In the genomic region with DNA sequence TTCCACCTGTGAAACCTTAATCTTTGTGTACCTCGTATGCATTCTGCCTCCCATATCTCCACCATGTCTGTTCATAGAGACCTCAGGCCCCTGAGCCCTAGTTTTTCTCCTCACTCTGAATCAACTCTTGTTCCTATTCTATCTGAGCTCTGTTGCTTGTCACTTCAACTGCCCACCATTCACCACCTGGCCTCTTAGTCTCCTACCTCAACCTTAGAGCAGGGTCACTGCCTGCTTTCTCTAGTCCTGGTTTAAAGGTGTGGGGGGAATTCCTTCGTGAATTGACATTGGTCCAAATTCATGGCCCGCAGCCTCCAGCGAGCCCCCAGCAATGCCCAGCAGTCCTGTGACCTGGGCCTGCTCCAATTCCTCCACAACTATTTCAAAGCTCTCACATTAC, we compare ENCODE assay signal across 24 cellular contexts. TPM values are rescaled to one million over a fixed set of nuclear protein-coding genes. Genes with fewer than 3 reads are reported as not detected.
A peak's percentile ranks its signal among the peaks of the same experiment; 100 is the strongest.
DNase-seq lines count a peak whose midpoint lies in the region; ATAC-seq, FAIRE-seq and TF ChIP-seq lines count a peak whose summit lies in the region.
"Had no signal": no experiment of that assay in that cellular context is flagged by ENCODE, and none has a peak within 500 bp of the region (broad histone marks: within the 10 kb centered on the region; RNA-seq: fewer than 3 reads in every experiment).

No MANE protein-coding gene starts in this region.

- H3K4me1 ChIP-seq in lung (ENCODE audit: control insufficient read depth in 2 of 2, insufficient read depth in 2 of 2, low read length in 2 of 2) (no peaks in the 10 kb centered on the region), spleen (no peaks in the 10 kb centered on the region), prostate gland (replicated peaks) (no peaks in the 10 kb centered on the region)
- H3K4me1 ChIP-seq: A549, BE2C had no signal

- peak; percentile 7 for FAIRE-seq in bronchial epithelial cell (lab: Jason Lieb, UNC)
- FAIRE-seq: A549, GM12891, GM18507, H54 had no signal

- 93% methylated on average over 4 of the region's 4 CpGs for WGBS in lung, 2 donors
- WGBS in spleen, 5 donors, result 83 to 91% (median 89%) methylated on average over 4 of the region's 4 CpGs
- 91% methylated on average over 4 of the region's 4 CpGs for WGBS in prostate gland

- TF ChIP-seq CTCF in bronchial epithelial cell (IDR thresholded peaks at IDR 0.05; ENCODE audit: insufficient read depth, low read length, severe bottlenecking), result no peak
- no peak for TF ChIP-seq CTCF in lung (IDR thresholded peaks at IDR 0.05; ENCODE audit: control extremely low read depth, extremely low read depth)
- no peak for TF ChIP-seq CTCF in spleen (IDR thresholded peaks at IDR 0.05 in 8 of 11, conservative IDR thresholded peaks at IDR 0.05 in 3 of 11)
- TF ChIP-seq CTCF in prostate gland (IDR thresholded peaks at IDR 0.05), result no peak

- ATAC-seq in lung (ENCODE audit: insufficient read depth, low FRiP score) (no peak), GM21619 (IDR thresholded peaks at IDR 0.05; ENCODE audit: unreplicated experiment) (no peak), HG02571 (IDR thresholded peaks at IDR 0.05; ENCODE audit: unreplicated experiment) (no peak)
- ATAC-seq: A549 had no signal

- H3K27me3 ChIP-seq in bronchial epithelial cell (ENCODE audit: control insufficient read depth, insufficient read depth, low read length) (peaks cover 4% of the 10 kb centered on the region), lung (ENCODE audit: control insufficient read depth, insufficient read depth) (no peaks in the 10 kb centered on the region), spleen (replicated peaks in 1 of 7) (peaks cover 0 to 15% (median 0%) of the 10 kb centered on the region in 7 donors), prostate gland (replicated peaks; ENCODE audit: insufficient read depth) (no peaks in the 10 kb centered on the region)
- H3K27me3 ChIP-seq: BE2C; BLaER1 treated with 17β-estradiol and CSF1 and Interleukin-3, amounts not matched to agents 10 nM and 100 nM had no signal

- no peak overlapping the region for H3K27ac ChIP-seq in lung (ENCODE audit: low read depth in 1 of 2, low read length in 1 of 2)
- H3K27ac ChIP-seq in spleen, result no peak overlapping the region
- H3K27ac ChIP-seq in prostate gland, result no peak overlapping the region
- H3K27ac ChIP-seq: A549; BLaER1 treated with 17β-estradiol and CSF1 and Interleukin-3, amounts not matched to agents 10 nM and 100 nM had no signal

- H3K36me3 ChIP-seq in bronchial epithelial cell (ENCODE audit: control insufficient read depth, insufficient read depth, low read length) (no peaks in the 10 kb centered on the region), lung (ENCODE audit: control insufficient read depth in 2 of 2, insufficient read depth in 2 of 2, low read length in 2 of 2) (no peaks in the 10 kb centered on the region), spleen (no peaks in the 10 kb centered on the region), prostate gland (no peaks in the 10 kb centered on the region)
- H3K36me3 ChIP-seq: BE2C; BLaER1 treated with 17β-estradiol and CSF1 and Interleukin-3, amounts not matched to agents 10 nM and 100 nM had no signal

- intact Hi-C loops in spleen (cut with DNase I; ENCODE audit: low total_unique reads), result no loop called here
- intact Hi-C loops in prostate gland (cut with DNase I), result no loop called here

- H3K9me3 ChIP-seq in lung (ENCODE audit: control insufficient read depth in 2 of 2, insufficient read depth in 1 of 2, low read length in 1 of 2) (no peaks in the 10 kb centered on the region), spleen (no peaks in the 10 kb centered on the region), prostate gland (no peaks in the 10 kb centered on the region)
- H3K9me3 ChIP-seq: A549; BE2C; BLaER1 treated with 17β-estradiol and CSF1 and Interleukin-3, amounts not matched to agents 10 nM and 100 nM had no signal

- H3K4me3 ChIP-seq in bronchial epithelial cell (ENCODE audit: low read depth, low read length), result no peak overlapping the region
- H3K4me3 ChIP-seq in lung, result no peak overlapping the region
- no peak overlapping the region for H3K4me3 ChIP-seq in spleen
- no peak overlapping the region for H3K4me3 ChIP-seq in prostate gland
- H3K4me3 ChIP-seq: A549; BLaER1 treated with 17β-estradiol and CSF1 and Interleukin-3, amounts not matched to agents 10 nM and 100 nM had no signal

- peak; percentile 1 for DNase-seq in D341Med (ENCODE audit: low spot score)
- no peak for DNase-seq in bronchial epithelial cell (ENCODE audit: low read depth)
- peak; percentile 11 for DNase-seq in lung (ENCODE audit: low spot score)
- DNase-seq in spleen, result peak; percentile 25
- DNase-seq in prostate gland (ENCODE audit: low spot score), result no peak
- DNase-seq: 8988T; ACHN; AML-193; BE2C; CD4-positive, alpha-beta T cell; CD8-positive, alpha-beta memory T cell; DMS53; DMS79 treated with DMSO at 0.1 percent for 48 hours; GF-D8; GOT3; HCEC 1CT had no signal

- no peak for TF ChIP-seq POLR2A in spleen (IDR thresholded peaks at IDR 0.05)
- TF ChIP-seq POLR2A in prostate gland (IDR thresholded peaks at IDR 0.05), result no peak

RNA-seq across cellular contexts. Expression of a gene that starts 39.4 kb away (rescaled TPM):
- total RNA-seq in bronchial epithelial cell (0.13 and 0.26 TPM in 2 replicates), lung (10 to 100 TPM in 1 of 2 donors, 1 to 10 TPM in 1; 8.5 to 23.5 TPM), spleen (1 to 10 TPM; 1.4 to 3.2 (median 2.1) TPM), prostate gland (10 to 100 TPM in 1 of 2 donors, 1 to 10 TPM in 1; 9.2 to 14.5 TPM)
- polyA plus RNA-seq in lung (1 to 10 TPM in 1 of 2 donors, under 1 TPM in 1; 0.96 to 1.8 TPM), spleen (under 1 TPM; 0.17 to 0.42 (median 0.21) TPM)
- polyA plus RNA-seq: CD14-positive monocyte; CD8-positive, alpha-beta memory T cell had no signal

RNA-seq across cellular contexts. Expression of a gene that starts 54.4 kb away (rescaled TPM):
- 183 and 222 TPM in 2 replicates for total RNA-seq in bronchial epithelial cell
- 100 to 1,000 TPM; 209 to 260 TPM for total RNA-seq in lung
- polyA plus RNA-seq in lung, result 100 to 1,000 TPM; 166 to 471 TPM
- total RNA-seq in spleen, result 100 to 1,000 TPM; 189 to 351 (median 204) TPM
- polyA plus RNA-seq in spleen, result 100 to 1,000 TPM; 343 to 437 (median 350) TPM
- 100 to 1,000 TPM; 321 to 473 TPM for total RNA-seq in prostate gland

Comparison
In these comparisons a context has a peak if more than half of its experiments do, and no peak if none do; other contexts are left out.
1. DNase-seq: peak in D341Med (single experiment), lung (single experiment) and spleen (single experiment); none in bronchial epithelial cell (single experiment) and prostate gland (single experiment).